Comparison of ENCODE assay signal across 8 cellular contexts in the genomic region with DNA sequence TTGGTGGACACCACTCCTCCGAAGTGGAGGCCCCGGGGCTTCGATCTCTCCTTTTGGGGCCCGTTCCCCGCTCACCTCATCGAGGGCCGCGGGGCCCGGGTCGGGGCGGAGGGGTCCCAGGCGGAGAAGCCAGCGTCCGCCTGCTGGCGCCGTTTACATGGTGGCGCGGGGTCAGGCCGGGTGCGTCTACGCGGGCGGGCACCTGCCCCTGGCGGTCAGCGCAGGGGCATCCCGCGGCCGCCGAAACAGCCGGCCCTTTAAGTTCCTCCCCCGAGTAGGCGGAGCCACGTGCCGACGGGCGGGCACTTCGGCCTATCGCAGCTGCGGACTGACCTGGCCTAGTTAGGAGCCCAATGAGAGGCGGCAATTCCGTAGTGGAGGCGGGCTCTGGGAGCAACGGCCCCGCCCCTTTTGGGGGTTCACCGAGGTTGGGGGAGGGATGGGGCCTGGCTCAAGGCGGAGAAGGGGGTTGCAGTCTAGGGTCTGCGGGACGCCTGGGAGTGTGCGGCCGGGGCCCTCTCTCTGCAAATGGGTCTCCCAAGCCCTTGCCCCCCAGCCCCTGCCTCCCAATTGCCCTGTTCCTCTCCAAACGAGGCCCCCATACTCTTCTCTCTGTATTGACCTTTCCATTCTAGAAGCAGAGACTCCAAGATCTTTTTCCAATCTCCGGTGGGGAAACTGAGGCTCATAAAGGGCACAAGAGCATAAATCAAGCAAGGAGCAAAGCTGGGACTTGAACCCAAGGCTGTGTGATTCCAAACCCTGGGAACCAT. TPM values are rescaled to one million over a fixed set of nuclear protein-coding genes. Genes with fewer than 3 reads are reported as not detected.
DNase-seq lines count a peak whose midpoint lies in the region; ATAC-seq, FAIRE-seq and TF ChIP-seq lines count a peak whose summit lies in the region.

A gene with protein sequence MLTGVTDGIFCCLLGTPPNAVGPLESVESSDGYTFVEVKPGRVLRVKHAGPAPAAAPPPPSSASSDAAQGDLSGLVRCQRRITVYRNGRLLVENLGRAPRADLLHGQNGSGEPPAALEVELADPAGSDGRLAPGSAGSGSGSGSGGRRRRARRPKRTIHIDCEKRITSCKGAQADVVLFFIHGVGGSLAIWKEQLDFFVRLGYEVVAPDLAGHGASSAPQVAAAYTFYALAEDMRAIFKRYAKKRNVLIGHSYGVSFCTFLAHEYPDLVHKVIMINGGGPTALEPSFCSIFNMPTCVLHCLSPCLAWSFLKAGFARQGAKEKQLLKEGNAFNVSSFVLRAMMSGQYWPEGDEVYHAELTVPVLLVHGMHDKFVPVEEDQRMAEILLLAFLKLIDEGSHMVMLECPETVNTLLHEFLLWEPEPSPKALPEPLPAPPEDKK (minus strand): TSS at position 259 of the 773 bp plus-strand sequence. CDS start 1,809 bp downstream, outside the sequence.

- H3K27me3 ChIP-seq in SU-DHL-6 (ENCODE audit: low read length) (no peaks in the 10 kb centered on the region), pancreas (no peaks in the 10 kb centered on the region), thyroid gland (no peaks in the 10 kb centered on the region)

- H3F3A ChIP-seq in SU-DHL-6 (ENCODE audit: insufficient read depth), result peaks cover 25% of the 10 kb centered on the region

- TF ChIP-seq CTCF in HFFc6 (IDR thresholded peaks at IDR 0.05), result peak; percentile 82
- peak; percentile 17 for TF ChIP-seq CTCF in SU-DHL-6 (IDR thresholded peaks at IDR 0.05; ENCODE audit: insufficient read depth, low read length, poor library complexity, severe bottlenecking)
- peak; percentile 61 to 68 (median 64) for TF ChIP-seq CTCF in pancreas (IDR thresholded peaks at IDR 0.05)
- TF ChIP-seq CTCF in thyroid gland (IDR thresholded peaks at IDR 0.05), result peak; percentile 49 to 86 (median 70)

- H3K36me3 ChIP-seq in SU-DHL-6 (ENCODE audit: low read length), result peaks cover under 1% of the 10 kb centered on the region; the same call in 1 of the 2 replicates
- H3K36me3 ChIP-seq in pancreas, result no peaks in the 10 kb centered on the region
- peaks cover 0 to 2% of the 10 kb centered on the region in 2 donors for H3K36me3 ChIP-seq in thyroid gland

- H3K27ac ChIP-seq in SU-DHL-6 (ENCODE audit: low read depth, low read length) (peak within 1 kb of the TSS; percentile 71), pancreas (peak within 1 kb of the TSS; percentile 25 to 58 (median 52)), thyroid gland (peak within 1 kb of the TSS; percentile 64 to 91 (median 90))

- H3K27me3 Mint-ChIP-seq in HFFc6 (ENCODE audit: insufficient read depth), result no peaks in the 10 kb centered on the region; the same call in none of the 2 replicates

- H3K79me2 ChIP-seq in SU-DHL-6 (ENCODE audit: insufficient read depth, low read length), result peaks cover 8% of the 10 kb centered on the region; the same call in 1 of the 2 replicates

- peak; percentile 94 for DNase-seq in HFFc6
- peak; percentile 93 for DNase-seq in NCI-H1092 treated with DMSO at 0.1 percent for 48 hours (lab: John Stamatoyannopoulos, UW)
- peak; percentile 86 for DNase-seq in activated naive CD8-positive, alpha-beta T cell treated with anti-CD3 and anti-CD28 coated beads, Interleukin-2, amount 50 U/mL, for 16 hours (ENCODE audit: low read depth, low spot score)
- peak; percentile 97 for DNase-seq in Right ventricle myocardium superior
- peak; percentile 96 to 99 (median 98) for DNase-seq in pancreas
- DNase-seq in thyroid gland, result peak; percentile 96 to 98

- H3K27ac Mint-ChIP-seq in HFFc6, result peak within 1 kb of the TSS; percentile 31; the same call in 1 of the 2 replicates

- peak within 1 kb of the TSS; percentile 73 for H3K4me3 Mint-ChIP-seq in HFFc6

- intact Hi-C loops in Right ventricle myocardium superior (cut with DNase I), result no loop called here
- intact Hi-C loops in pancreas (cut with DNase I), result no loop called here
- intact Hi-C loops in thyroid gland (cut with DNase I), result no loop called here

- ATAC-seq in Right ventricle myocardium superior (ENCODE audit: poor library complexity), result peak; percentile 80
- ATAC-seq in pancreas, result peak; percentile 73 to 86 (median 80)

- H3K4me1 ChIP-seq in pancreas (peaks cover 5 to 30% (median 15%) of the 10 kb centered on the region in 3 donors), thyroid gland (peaks cover 36 to 37% of the 10 kb centered on the region in 2 donors)

- TF ChIP-seq POLR2A in thyroid gland (IDR thresholded peaks at IDR 0.05), result peak in 1 of 2 donors; percentile 79

- peak within 1 kb of the TSS; percentile 72 for H2AFZ ChIP-seq in SU-DHL-6 (ENCODE audit: low read depth, low read length, severe bottlenecking)

- peak within 1 kb of the TSS; percentile 76 for H3K9ac ChIP-seq in SU-DHL-6 (ENCODE audit: low read length)

- H3K9me2 ChIP-seq in SU-DHL-6 (replicated peaks; ENCODE audit: insufficient read depth, low read length), result no peaks in the 10 kb centered on the region

- H3K4me3 ChIP-seq in GM08714 (ENCODE audit: low read length) (peak within 1 kb of the TSS; percentile 69), SU-DHL-6 (ENCODE audit: insufficient read depth, low read length, poor library complexity, severe bottlenecking) (peak within 1 kb of the TSS; percentile 79), pancreas (peak within 1 kb of the TSS; percentile 64 to 88 (median 76)), thyroid gland (replicated peaks in 1 of 3) (peak within 1 kb of the TSS in 2 of 3 donors; percentile 17 to 75)

- peaks cover 9% of the 10 kb centered on the region; the same call in 1 of the 2 replicates for H3K36me3 Mint-ChIP-seq in HFFc6 (ENCODE audit: low read depth)

- FAIRE-seq in pancreas (lab: Jason Lieb, UNC), result no peak

- H4K20me1 ChIP-seq in SU-DHL-6 (ENCODE audit: low read depth, low read length), result no peaks in the 10 kb centered on the region

- peaks cover 41% of the 10 kb centered on the region for H3K4me1 Mint-ChIP-seq in HFFc6 (ENCODE audit: low read depth)

- 1 to 2% methylated on average over 50 to 52 of the region's 52 CpGs for WGBS in pancreas, 2 donors
- 2 to 4% methylated on average over 7 to 19 of the region's 52 CpGs for WGBS in thyroid gland, 2 donors

- H3K9me3 Mint-ChIP-seq in HFFc6, result no peaks in the 10 kb centered on the region

- H3K9me3 ChIP-seq in SU-DHL-6 (ENCODE audit: insufficient read depth, low read length) (no peaks in the 10 kb centered on the region), pancreas (no peaks in the 10 kb centered on the region), thyroid gland (no peaks in the 10 kb centered on the region)

- peak within 1 kb of the TSS; percentile 85 for H3K4me2 ChIP-seq in SU-DHL-6 (ENCODE audit: low read depth, low read length, poor library complexity, severe bottlenecking)

RNA-seq across cellular contexts. Expression of the gene that starts here (rescaled TPM):
- total RNA-seq in HFFc6 (2021; fragmentation: NEBNext Ultra II Directional; extraction: Animal tissue kit (Norgen Biotek cat#: 25700)), result 1 to 10 TPM; 6.7 to 9.9 (median 8.9) TPM
- 12.2 TPM for total RNA-seq in Right ventricle myocardium superior
- 1 to 10 TPM; 5.2 to 8.6 (median 6.0) TPM for total RNA-seq in pancreas
- polyA plus RNA-seq in pancreas, result 1 to 10 TPM; 8.5 TPM
- total RNA-seq in thyroid gland, result 10 to 100 TPM; 14.4 to 31.2 (median 23.3) TPM

Comparison
In these comparisons a context has a peak if more than half of its experiments do, and no peak if none do; other contexts are left out.
1. Peak in every context shown above with its lines: DNase-seq, ATAC-seq, H3K4me3 ChIP-seq and H3K27ac ChIP-seq.
2. CTCF ChIP-seq: peak in every context shown above with its lines; median percentile 82 in HFFc6; 70 in thyroid gland; 64 in pancreas; 17 in SU-DHL-6.